In the genomic region with DNA sequence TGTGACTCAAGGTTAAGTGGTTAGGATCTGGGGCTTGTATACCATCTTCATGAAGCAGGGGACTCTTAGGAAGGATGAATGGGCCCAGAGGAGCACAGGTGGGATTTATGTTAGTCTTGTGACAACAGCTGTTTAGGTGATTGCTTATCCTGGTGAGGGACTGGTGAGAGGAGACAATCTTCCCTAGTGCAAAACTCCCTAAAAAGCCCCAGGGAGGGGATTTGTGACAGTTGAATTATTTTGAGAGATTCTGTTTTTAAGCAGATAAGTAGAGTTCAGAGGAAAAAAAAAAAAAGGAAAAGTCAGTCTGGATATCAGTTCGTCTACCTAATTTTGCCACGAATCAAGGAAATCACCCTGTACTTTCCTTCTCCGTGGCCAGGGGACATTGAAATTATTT, we compare ENCODE assay signal across 2 cellular contexts.
TF ChIP-seq lines count a peak whose summit lies in the region.

No MANE protein-coding gene starts in this region.

TF ChIP-seq in HepG2, 621 proteins besides CTCF, POLR2A, EP300 and RAD21:
- TF ChIP-seq, protein P1, sequence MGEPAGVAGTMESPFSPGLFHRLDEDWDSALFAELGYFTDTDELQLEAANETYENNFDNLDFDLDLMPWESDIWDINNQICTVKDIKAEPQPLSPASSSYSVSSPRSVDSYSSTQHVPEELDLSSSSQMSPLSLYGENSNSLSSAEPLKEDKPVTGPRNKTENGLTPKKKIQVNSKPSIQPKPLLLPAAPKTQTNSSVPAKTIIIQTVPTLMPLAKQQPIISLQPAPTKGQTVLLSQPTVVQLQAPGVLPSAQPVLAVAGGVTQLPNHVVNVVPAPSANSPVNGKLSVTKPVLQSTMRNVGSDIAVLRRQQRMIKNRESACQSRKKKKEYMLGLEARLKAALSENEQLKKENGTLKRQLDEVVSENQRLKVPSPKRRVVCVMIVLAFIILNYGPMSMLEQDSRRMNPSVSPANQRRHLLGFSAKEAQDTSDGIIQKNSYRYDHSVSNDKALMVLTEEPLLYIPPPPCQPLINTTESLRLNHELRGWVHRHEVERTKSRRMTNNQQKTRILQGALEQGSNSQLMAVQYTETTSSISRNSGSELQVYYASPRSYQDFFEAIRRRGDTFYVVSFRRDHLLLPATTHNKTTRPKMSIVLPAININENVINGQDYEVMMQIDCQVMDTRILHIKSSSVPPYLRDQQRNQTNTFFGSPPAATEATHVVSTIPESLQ (CRISPR knock-in tag; conservative IDR thresholded peaks at IDR 0.05), result no peak
- TF ChIP-seq NCOA2 (CRISPR knock-in tag; IDR thresholded peaks at IDR 0.05) (no peak), HOXA9 (CRISPR knock-in tag; IDR thresholded peaks at IDR 0.05; ENCODE audit: borderline replicate concordance) (no peak), ARID3A (IDR thresholded peaks at IDR 0.05; ENCODE audit: low read depth, low read length) (no peak), ELK4 (CRISPR knock-in tag; IDR thresholded peaks at IDR 0.05; ENCODE audit: borderline replicate concordance) (no peak), IRF2 (CRISPR knock-in tag; IDR thresholded peaks at IDR 0.05) (no peak), NFYC (CRISPR knock-in tag; IDR thresholded peaks at IDR 0.05) (no peak), SMYD3 (CRISPR knock-in tag; IDR thresholded peaks at IDR 0.05) (no peak), MXD1 (CRISPR knock-in tag; IDR thresholded peaks at IDR 0.05) (no peak), TARDBP (CRISPR knock-in tag; IDR thresholded peaks at IDR 0.05) (no peak)

TF ChIP-seq in WTC11, 78 proteins besides CTCF, POLR2A, EP300 and RAD21:
- TF ChIP-seq SOX15 (CRISPR knock-in tag; IDR thresholded peaks at IDR 0.05) (no peak), ETV6 (CRISPR knock-in tag; IDR thresholded peaks at IDR 0.05) (no peak), ATF1 (CRISPR knock-in tag; IDR thresholded peaks at IDR 0.05) (no peak), PREB (CRISPR knock-in tag; IDR thresholded peaks at IDR 0.05; ENCODE audit: borderline replicate concordance) (no peak), ESRRA (CRISPR knock-in tag; IDR thresholded peaks at IDR 0.05; ENCODE audit: borderline replicate concordance) (no peak)
TF ChIP-seq in WTC11: peak in this region for 0.
